Comparison of ENCODE assay signal across 8 cellular contexts in the genomic region with DNA sequence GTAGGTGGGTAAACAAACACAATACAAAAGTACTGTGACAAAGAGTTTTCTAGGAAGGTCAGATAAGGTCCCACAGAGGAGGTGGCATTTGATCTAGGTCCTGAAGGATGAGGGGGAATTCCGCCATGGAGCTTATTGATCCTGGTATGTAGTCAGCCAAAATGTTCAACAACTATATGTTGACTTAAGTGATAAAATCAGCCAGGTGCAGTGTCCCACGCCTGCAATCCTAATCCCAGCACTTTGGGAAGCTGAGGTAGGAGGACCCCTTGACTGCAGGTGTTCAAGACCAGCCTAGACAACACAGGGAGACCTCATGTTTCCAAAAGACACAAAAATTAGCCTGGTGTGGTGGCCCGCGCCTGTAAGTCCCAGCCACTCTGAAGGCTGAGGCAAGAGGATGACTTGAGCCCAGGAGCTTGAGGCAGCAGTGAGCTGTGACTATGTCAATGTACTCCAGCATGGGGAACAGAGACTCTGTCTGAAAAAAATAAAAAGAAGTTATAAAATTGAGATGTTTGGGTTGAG. TPM values are rescaled to one million over a fixed set of nuclear protein-coding genes. Genes with fewer than 3 reads are reported as not detected.
A peak's percentile ranks its signal among the peaks of the same experiment; 100 is the strongest.
DNase-seq lines count a peak whose midpoint lies in the region; ATAC-seq and TF ChIP-seq lines count a peak whose summit lies in the region.
"Had no signal": no experiment of that assay in that cellular context is flagged by ENCODE, and none has a peak within 500 bp of the region (broad histone marks: within the 10 kb centered on the region; RNA-seq: fewer than 3 reads in every experiment).

No MANE protein-coding gene starts in this region.

- peak; percentile 6 for ATAC-seq in GM19035 (IDR thresholded peaks at IDR 0.05; ENCODE audit: unreplicated experiment)
- ATAC-seq in natural killer cell, result peak; percentile 28 to 49 (median 39)

- no peaks in the 10 kb centered on the region for H3K27me3 ChIP-seq in Caco-2 (replicated peaks; ENCODE audit: control insufficient read depth, insufficient read depth, low read length)

- BruUV-seq in Caco-2 (replicated peaks; lab: Mats Ljungman, UMichigan), result no TSS peak

- H3K4me1 Mint-ChIP-seq in HFFc6 (ENCODE audit: low read depth), result peaks cover 26% of the 10 kb centered on the region
- peaks cover 11 to 25% of the 10 kb centered on the region in 2 donors for H3K4me1 Mint-ChIP-seq in natural killer cell
- H3K4me1 Mint-ChIP-seq in Caco-2 (ENCODE audit: low read depth, unreplicated experiment), result peaks cover 13% of the 10 kb centered on the region

- no peaks in the 10 kb centered on the region for H3K36me3 ChIP-seq in Caco-2 (ENCODE audit: control insufficient read depth, insufficient read depth, low read length)

- H3K36me3 Mint-ChIP-seq in HFFc6 (ENCODE audit: low read depth), result no peaks in the 10 kb centered on the region
- no peaks in the 10 kb centered on the region for H3K36me3 Mint-ChIP-seq in natural killer cell
- no peaks in the 10 kb centered on the region for H3K36me3 Mint-ChIP-seq in Caco-2 (ENCODE audit: insufficient read depth, unreplicated experiment)

- H3K27me3 Mint-ChIP-seq in HFFc6 (ENCODE audit: insufficient read depth) (no peaks in the 10 kb centered on the region), natural killer cell (ENCODE audit: low read depth in 2 of 2) (no peaks in the 10 kb centered on the region), Caco-2 (ENCODE audit: insufficient read depth, unreplicated experiment) (no peaks in the 10 kb centered on the region)

- no peak overlapping the region for H3K4me3 ChIP-seq in Caco-2 (ENCODE audit: low read depth, low read length)

- intact Hi-C loops in natural killer cell (cut with micrococcal nuclease) (loop anchor here (2.0 to 5.0 kb wide), 3 partner anchors 71 to 916 kb away; a partner anchor contains a TSS), Caco-2 (cut with micrococcal nuclease; ENCODE audit: unreplicated experiment) (loop anchor here (1.0 to 5.0 kb wide), 5 partner anchors 46 to 284 kb away; a partner anchor contains a TSS)

- peak overlapping the region; percentile 78 for H3K27ac Mint-ChIP-seq in HFFc6
- H3K27ac Mint-ChIP-seq in natural killer cell, result peak overlapping the region; percentile 60 to 71
- H3K27ac Mint-ChIP-seq in Caco-2 (ENCODE audit: unreplicated experiment), result no peak overlapping the region
- H3K27ac Mint-ChIP-seq: endodermal cell had no signal

- H3K4me3 Mint-ChIP-seq in HFFc6 (no peak overlapping the region), natural killer cell (no peak overlapping the region), Caco-2 (ENCODE audit: unreplicated experiment) (no peak overlapping the region)
- H3K4me3 Mint-ChIP-seq: endodermal cell had no signal

- no peaks in the 10 kb centered on the region for H3K9me3 ChIP-seq in Caco-2

- no peaks in the 10 kb centered on the region for H3K9me3 Mint-ChIP-seq in HFFc6
- no peaks in the 10 kb centered on the region for H3K9me3 Mint-ChIP-seq in natural killer cell
- no peaks in the 10 kb centered on the region for H3K9me3 Mint-ChIP-seq in Caco-2 (ENCODE audit: unreplicated experiment)
- H3K9me3 Mint-ChIP-seq: endodermal cell had no signal

- H3K4me1 ChIP-seq in Caco-2, result peaks cover 14% of the 10 kb centered on the region

- DNase-seq in HFFc6, result no peak
- DNase-seq in MV-4-11 (lab: John Stamatoyannopoulos, UW), result peak; percentile 23
- DNase-seq in natural killer cell, result no peak
- no peak for DNase-seq in SHP77 treated with DMSO at 0.1 percent for 48 hours (lab: John Stamatoyannopoulos, UW)
- no peak for DNase-seq in Caco-2
- DNase-seq in NCI-H226, result no peak

- CTCF ChIA-PET in Caco-2 (lab: Charles Lee), result interaction anchor here (0.5 to 1.8 kb wide), 10 partner anchors 18 to 125 kb away, joined by 3 to 26 read pairs (median 4); a partner anchor contains a TSS

- TF ChIP-seq CTCF in HFFc6 (IDR thresholded peaks at IDR 0.05), result no peak
- no peak for TF ChIP-seq CTCF in natural killer cell (IDR thresholded peaks at IDR 0.05)
- TF ChIP-seq CTCF in Caco-2 (IDR thresholded peaks at IDR 0.05; ENCODE audit: insufficient read depth in 1 of 2, low read depth in 1 of 2, low read length in 1 of 2, severe bottlenecking in 1 of 2, unreplicated experiment in 1 of 2), result no peak

- POLR2A ChIA-PET in Caco-2 (lab: Charles Lee), result interaction anchor here (0.7 to 1.6 kb wide), 3 partner anchors 38 to 125 kb away, joined by 3 to 5 read pairs (median 4); a partner anchor contains a TSS

RNA-seq across cellular contexts. Expression of a gene that starts 46.4 kb away (rescaled TPM):
- total RNA-seq in HFFc6 (2021; fragmentation: NEBNext Ultra II Directional; extraction: Animal tissue kit (Norgen Biotek cat#: 25700)), result 10 to 100 TPM; 80.8 to 91.6 (median 87.7) TPM
- 100 to 1,000 TPM in 2 of 3 donors, 10 to 100 TPM in 1; 87.9 to 103 (median 102) TPM for total RNA-seq in natural killer cell
- 57.8 and 64.2 TPM in 2 replicates for total RNA-seq in Caco-2 (2022)

RNA-seq across cellular contexts. Expression of a gene that starts 56.8 kb away (rescaled TPM):
- 10 to 100 TPM; 16.5 to 20.6 (median 19.3) TPM for total RNA-seq in HFFc6 (2021; fragmentation: NEBNext Ultra II Directional; extraction: Animal tissue kit (Norgen Biotek cat#: 25700))
- total RNA-seq in natural killer cell (100 to 1,000 TPM in 2 of 3 donors, 10 to 100 TPM in 1; 82.6 to 115 (median 100) TPM), Caco-2 (2022) (40.1 and 46.9 TPM in 2 replicates)
